In the genomic region with DNA sequence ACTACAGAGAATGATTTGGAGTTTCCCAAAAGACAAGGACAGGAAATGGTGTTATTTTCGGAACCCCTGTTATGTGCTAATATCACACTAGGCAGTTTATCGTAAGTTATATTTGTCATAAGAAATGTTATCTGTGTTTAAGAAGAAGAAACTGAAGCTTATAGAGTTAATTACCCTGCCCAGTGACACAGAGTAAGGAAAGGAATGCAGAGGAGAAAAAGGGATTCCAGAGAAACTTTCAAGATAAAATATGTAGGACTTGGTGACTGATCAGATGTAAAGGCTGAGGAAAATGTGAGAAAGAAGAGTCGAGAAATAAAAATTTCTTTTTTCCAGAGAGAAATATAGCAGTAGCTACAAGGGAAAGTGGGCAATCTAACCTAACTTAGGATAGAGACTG, we compare ENCODE assay signal across 14 cellular contexts.
"Had no signal": no experiment of that assay in that cellular context is flagged by ENCODE, and none has a peak within 500 bp of the region (broad histone marks: within the 10 kb centered on the region; RNA-seq: fewer than 3 reads in every experiment).

No MANE protein-coding gene starts in this region.

- H3K9me3 ChIP-seq: SJCRH30, transverse colon had no signal

- DNase-seq: activated CD4-positive, alpha-beta memory T cell treated with anti-CD3 and anti-CD28 coated beads, Interleukin-2, amount 10 ng/mL, durations not matched to agents 7 days and 5 days; activated CD8-positive, alpha-beta memory T cell treated with anti-CD3 and anti-CD28 coated beads, Interleukin-2, amount 50 U/mL, for 48 hours; activated naive CD4-positive, alpha-beta T cell treated with anti-CD3 and anti-CD28 coated beads, Interleukin-2, amount 50 U/mL, for 16 hours; cortex of kidney; effector memory CD4-positive, alpha-beta T cell; hippocampal formation; kidney glomerular epithelial cell; posterior cingulate gyrus; SJCRH30; small intestine; substantia nigra; T-helper 9 cell; transverse colon had no signal

- H3K36me3 ChIP-seq: transverse colon had no signal

- H3K27me3 ChIP-seq: right atrium auricular region, SJCRH30, transverse colon had no signal

- H3K9me3 Mint-ChIP-seq: activated CD4-positive, alpha-beta memory T cell treated with anti-CD3 and anti-CD28 coated beads, Interleukin-2, amount 10 ng/mL, durations not matched to agents 7 days and 5 days had no signal

- H3K4me1 ChIP-seq: SJCRH30 had no signal

- H3K27ac ChIP-seq: right atrium auricular region, SJCRH30, transverse colon had no signal

- H3K4me3 ChIP-seq: right atrium auricular region, SJCRH30, transverse colon had no signal

- H3K27ac Mint-ChIP-seq: activated CD4-positive, alpha-beta memory T cell treated with anti-CD3 and anti-CD28 coated beads, Interleukin-2, amount 10 ng/mL, durations not matched to agents 7 days and 5 days had no signal

- H3K4me3 Mint-ChIP-seq: activated CD4-positive, alpha-beta memory T cell treated with anti-CD3 and anti-CD28 coated beads, Interleukin-2, amount 10 ng/mL, durations not matched to agents 7 days and 5 days had no signal

- H3K27me3 Mint-ChIP-seq: activated CD4-positive, alpha-beta memory T cell treated with anti-CD3 and anti-CD28 coated beads, Interleukin-2, amount 10 ng/mL, durations not matched to agents 7 days and 5 days had no signal
